Comparison of ENCODE assay signal across 12 cellular contexts in the genomic region with DNA sequence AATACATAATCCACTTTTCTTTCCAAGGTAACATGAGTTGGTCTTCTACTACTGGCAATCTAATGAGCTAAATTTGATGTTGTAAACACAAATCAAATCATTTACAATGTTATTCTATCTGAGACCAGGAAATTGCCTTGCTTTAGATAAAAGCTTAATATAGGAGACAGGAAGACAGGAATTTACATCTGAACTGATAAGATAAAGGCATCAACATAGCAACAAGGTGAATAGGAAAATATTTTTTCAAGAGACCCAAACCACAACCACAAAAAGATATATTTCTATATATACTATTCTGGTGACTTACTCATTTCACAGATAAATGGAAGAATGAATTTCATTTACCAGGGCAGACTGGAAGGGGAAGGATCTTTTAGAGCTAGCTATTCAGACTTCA. TPM values are rescaled to one million over a fixed set of nuclear protein-coding genes. Genes with fewer than 3 reads are reported as not detected.
"Had no signal": no experiment of that assay in that cellular context is flagged by ENCODE, and none has a peak within 500 bp of the region (broad histone marks: within the 10 kb centered on the region; RNA-seq: fewer than 3 reads in every experiment).

No MANE protein-coding gene starts in this region.

- H3K9ac ChIP-seq: GM23248, KMS-11 had no signal

- H3K27ac Mint-ChIP-seq: H9, HFFc6, IgD-negative memory B cell had no signal

- H3K4me3 ChIP-seq: GM23248 had no signal

- H3K27ac ChIP-seq: GM23248, HL-60, KMS-11 had no signal

- H2AFZ ChIP-seq: GM23248 had no signal

- H3K9me3 Mint-ChIP-seq: H9, HFFc6, IgD-negative memory B cell had no signal

- H3K4me3 Mint-ChIP-seq: H9, HFFc6, IgD-negative memory B cell had no signal

- H3K4me2 ChIP-seq: KMS-11 had no signal

- DNase-seq: GM23248, H9, HCEC 1CT, HFFc6, KBM-7 had no signal

- H3K36me3 Mint-ChIP-seq: IgD-negative memory B cell had no signal

- ATAC-seq: HepG2 had no signal

- FAIRE-seq: H1, H54, HepG2 had no signal

RNA-seq across cellular contexts. Expression of a gene that starts 46.3 kb away (rescaled TPM):
- total RNA-seq: GM23248, HepG2, HFFc6, HT1080 had no signal
- polyA plus RNA-seq: GM23248, HepG2, IgD-negative memory B cell had no signal
